In genomic region chr6:111745186-111745585, GRCh38 we compare ENCODE assay signal across 16 cellular contexts.
DNase-seq lines count a peak whose midpoint lies in the region; ATAC-seq and TF ChIP-seq lines count a peak whose summit lies in the region.
"Had no signal": no experiment of that assay in that cellular context is flagged by ENCODE, and none has a peak within 500 bp of the region (broad histone marks: within the 10 kb centered on the region; RNA-seq: fewer than 3 reads in every experiment).

No MANE protein-coding gene starts in this region.

- H3K4me1 Mint-ChIP-seq in activated CD4-positive, alpha-beta T cell treated with anti-CD3 and anti-CD28 coated beads, Interleukin-2, amount 10 ng/mL, durations not matched to agents 24 days and 14 days = peaks cover 63% of the 10 kb centered on the region
- peaks cover 22% of the 10 kb centered on the region for H3K4me1 Mint-ChIP-seq in endodermal cell
- H3K4me1 Mint-ChIP-seq in neural crest cell = peaks cover 82% of the 10 kb centered on the region

- no peak for DNase-seq in activated CD4-positive, alpha-beta T cell treated with anti-CD3 and anti-CD28 coated beads, Interleukin-2, amount 10 ng/mL, durations not matched to agents 24 days and 14 days
- DNase-seq in activated CD4-positive, alpha-beta T cell treated with anti-CD3 and anti-CD28 coated beads, Interleukin-2, amount 50 U/mL, for 48 hours = no peak
- peak; percentile 27 for DNase-seq in ELR (ENCODE audit: low read depth)
- peak; percentile 36 for DNase-seq in endodermal cell
- DNase-seq in neural crest cell (ENCODE audit: low read depth, low spot score) = no peak
- DNase-seq in epidermal melanocyte (ENCODE audit: insufficient read length, low spot score) = no peak
- no peak for DNase-seq in H4 (ENCODE audit: low spot score)
- DNase-seq: mammary epithelial cell; NCI-H1930; NCI-H524 treated with DMSO at 0.1 percent for 48 hours; stimulated activated CD4-positive, alpha-beta T cell treated with anti-CD3 and anti-CD28 coated beads, Interleukin-4, amount 100 ng/mL, for 24 hours had no signal

- H3K27ac Mint-ChIP-seq in activated CD4-positive, alpha-beta T cell treated with anti-CD3 and anti-CD28 coated beads, Interleukin-2, amount 10 ng/mL, durations not matched to agents 24 days and 14 days = peak overlapping the region; percentile 2
- peak overlapping the region; percentile 54 for H3K27ac Mint-ChIP-seq in endodermal cell
- peak overlapping the region; percentile 29 for H3K27ac Mint-ChIP-seq in neural crest cell (ENCODE audit: unreplicated experiment)

- intact Hi-C loops in activated CD4-positive, alpha-beta T cell treated with anti-CD3 and anti-CD28 coated beads, Interleukin-2, amount 10 ng/mL, durations not matched to agents 24 days and 14 days (cut with micrococcal nuclease) = no loop called here

- TF ChIP-seq CTCF in endodermal cell (conservative IDR thresholded peaks at IDR 0.05) (no peak), neural crest cell (conservative IDR thresholded peaks at IDR 0.05) (no peak)

- no peak overlapping the region for H3K9ac ChIP-seq in endodermal cell (ENCODE audit: extremely low read depth, low read length, poor library complexity, severe bottlenecking)

- H3K36me3 ChIP-seq in endodermal cell (ENCODE audit: control insufficient read depth, insufficient read depth, low read length) = no peaks in the 10 kb centered on the region
- H3K36me3 ChIP-seq: HAP-1, SJSA1, tibial nerve had no signal

- 94 to 100% methylated on average over 3 to 4 of the region's 4 CpGs for WGBS in endodermal cell (ENCODE audit: insufficient coverage in 1 of 2, insufficient read length in 1 of 2), 2 experiments

- H3K4me3 Mint-ChIP-seq in activated CD4-positive, alpha-beta T cell treated with anti-CD3 and anti-CD28 coated beads, Interleukin-2, amount 10 ng/mL, durations not matched to agents 24 days and 14 days = no peak overlapping the region
- H3K4me3 Mint-ChIP-seq in endodermal cell (no peak overlapping the region), neural crest cell (no peak overlapping the region)

- H3K4me3 ChIP-seq in endodermal cell (ENCODE audit: low read length) = no peak overlapping the region
- H3K4me3 ChIP-seq: A549, HAP-1, SJSA1, tibial nerve had no signal

- no peaks in the 10 kb centered on the region for H3K4me1 ChIP-seq in endodermal cell (ENCODE audit: control insufficient read depth, insufficient read depth, low read length)
- H3K4me1 ChIP-seq: A549, HAP-1 had no signal

- peaks cover 75% of the 10 kb centered on the region for H3K36me3 Mint-ChIP-seq in activated CD4-positive, alpha-beta T cell treated with anti-CD3 and anti-CD28 coated beads, Interleukin-2, amount 10 ng/mL, durations not matched to agents 24 days and 14 days (ENCODE audit: low read depth)
- H3K36me3 Mint-ChIP-seq in endodermal cell (ENCODE audit: low read depth) = peaks cover 7% of the 10 kb centered on the region
- peaks cover 12% of the 10 kb centered on the region for H3K36me3 Mint-ChIP-seq in neural crest cell (ENCODE audit: low read depth)

- H3K27me3 Mint-ChIP-seq in activated CD4-positive, alpha-beta T cell treated with anti-CD3 and anti-CD28 coated beads, Interleukin-2, amount 10 ng/mL, durations not matched to agents 24 days and 14 days = no peaks in the 10 kb centered on the region
- no peaks in the 10 kb centered on the region for H3K27me3 Mint-ChIP-seq in endodermal cell (ENCODE audit: insufficient read depth)
- H3K27me3 Mint-ChIP-seq in neural crest cell (ENCODE audit: low read depth) = no peaks in the 10 kb centered on the region

- H3K9me3 ChIP-seq in endodermal cell (ENCODE audit: control insufficient read depth, low read length) = no peaks in the 10 kb centered on the region
- H3K9me3 ChIP-seq: A549, HAP-1, SJSA1, tibial nerve had no signal

- H3K27me3 ChIP-seq in endodermal cell (ENCODE audit: control insufficient read depth, insufficient read depth, low read length, poor library complexity, severe bottlenecking) = no peaks in the 10 kb centered on the region
- H3K27me3 ChIP-seq: SJSA1, tibial nerve had no signal

- peaks cover 3% of the 10 kb centered on the region for H3K9me3 Mint-ChIP-seq in activated CD4-positive, alpha-beta T cell treated with anti-CD3 and anti-CD28 coated beads, Interleukin-2, amount 10 ng/mL, durations not matched to agents 24 days and 14 days
- no peaks in the 10 kb centered on the region for H3K9me3 Mint-ChIP-seq in endodermal cell
- H3K9me3 Mint-ChIP-seq in neural crest cell = no peaks in the 10 kb centered on the region

- H3K27ac ChIP-seq in endodermal cell (ENCODE audit: low read depth, low read length) = no peak overlapping the region
- H3K27ac ChIP-seq: A549, SJSA1 had no signal

- ATAC-seq in GM19467 (IDR thresholded peaks at IDR 0.05; ENCODE audit: unreplicated experiment) = no peak
- ATAC-seq: A549 had no signal

Comparison
In these comparisons a context has a peak if more than half of its experiments do, and no peak if none do; other contexts are left out.
1. DNase-seq: peak in ELR (single experiment) and endodermal cell (single experiment); none in activated CD4-positive, alpha-beta T cell treated with anti-CD3 and anti-CD28 coated beads, Interleukin-2, amount 10 ng/mL, durations not matched to agents 24 days and 14 days (single experiment), activated CD4-positive, alpha-beta T cell treated with anti-CD3 and anti-CD28 coated beads, Interleukin-2, amount 50 U/mL, for 48 hours (0 of 2), neural crest cell (single experiment), epidermal melanocyte (single experiment) and H4 (single experiment).
2. H3K27ac Mint-ChIP-seq: peak in every context shown above with its lines; median percentile 54 in endodermal cell; 29 in neural crest cell; 2 in activated CD4-positive, alpha-beta T cell treated with anti-CD3 and anti-CD28 coated beads, Interleukin-2, amount 10 ng/mL, durations not matched to agents 24 days and 14 days.